In genomic region chr9:89454498-89455355, GRCh38 we compare ENCODE assay signal across 1 cellular context.
TF ChIP-seq lines count a peak whose summit lies in the region.

No MANE protein-coding gene starts in this region.

TF ChIP-seq in H1, 55 proteins besides CTCF, POLR2A, EP300 and RAD21:
- TF ChIP-seq CTBP2 (IDR thresholded peaks at IDR 0.05; ENCODE audit: borderline replicate concordance, insufficient read depth, insufficient read length, low read length) (no peak), CEBPB (IDR thresholded peaks at IDR 0.05; ENCODE audit: low read depth, low read length) (no peak), NRF1 (IDR thresholded peaks at IDR 0.05; ENCODE audit: low read depth, low read length) (no peak)
